Comparison of ENCODE assay signal across 29 cellular contexts in genomic region chr3:47294392-47294791, GRCh38. TPM values are rescaled to one million over a fixed set of nuclear protein-coding genes. Genes with fewer than 3 reads are reported as not detected.
DNase-seq lines count a peak whose midpoint lies in the region; ATAC-seq, FAIRE-seq and TF ChIP-seq lines count a peak whose summit lies in the region.
"Had no signal": no experiment of that assay in that cellular context is flagged by ENCODE, and none has a peak within 500 bp of the region (broad histone marks: within the 10 kb centered on the region; RNA-seq: fewer than 3 reads in every experiment).

No MANE protein-coding gene starts in this region.

- H3K36me3 Mint-ChIP-seq in activated CD8-positive, alpha-beta memory T cell treated with anti-CD3 and anti-CD28 coated beads, Interleukin-2, amount 10 ng/mL, durations not matched to agents 7 days and 5 days = peaks cover 11% of the 10 kb centered on the region
- H3K36me3 Mint-ChIP-seq in stimulated activated naive B cell treated with anti-CD40 and anti-IgM and Interleukin-4, amounts not matched to agents 10 μg/mL and 1 μg/mL and 100 μg/mL, for 72 hours = peaks cover 16 to 59% of the 10 kb centered on the region in 2 donors

- WGBS in K562 (ENCODE audit: insufficient coverage, low coverage, missing lambda C conversion rate) = 32% methylated on average over 3 of the region's 3 CpGs

- TF ChIP-seq CTCF in K562 (IDR thresholded peaks at IDR 0.05 in 2 of 3, conservative IDR thresholded peaks at IDR 0.05 in 1 of 3; ENCODE audit: insufficient read depth in 2 of 3, low read depth in 1 of 3, low read length in 3 of 3) = no peak

- peaks cover 62% of the 10 kb centered on the region for H3K36me3 ChIP-seq in K562 (ENCODE audit: control insufficient read depth, insufficient read depth, low read length)

- CTCF ChIA-PET in activated CD8-positive, alpha-beta memory T cell treated with anti-CD3 and anti-CD28 coated beads, Interleukin-2, amount 10 ng/mL, durations not matched to agents 7 days and 5 days (lab: Charles Lee) = interaction anchor here (0.8 kb wide), 1 partner anchor 13 kb away, joined by 3 read pairs; no protein-coding TSS in a partner anchor
- CTCF ChIA-PET in K562 (lab: Yijun Ruan, JAX; ENCODE audit: low intra/inter-chr PET ratio) = no interaction called here

- no peaks in the 10 kb centered on the region for H4K20me1 ChIP-seq in K562 (replicated peaks; ENCODE audit: control insufficient read depth, insufficient read depth, low read length)

- H3K9ac ChIP-seq in K562 (ENCODE audit: insufficient read depth in 1 of 2, low read depth in 2 of 2, low read length in 2 of 2) = peak overlapping the region; percentile 3 to 15; a peak in 2 of 4 replicates
- H3K9ac ChIP-seq: KMS-11 had no signal

- H3K4me2 ChIP-seq in K562 (ENCODE audit: insufficient read depth, low read length) = peak overlapping the region; percentile 19; the same call in 1 of the 2 replicates
- H3K4me2 ChIP-seq: KMS-11 had no signal

- POLR2A ChIA-PET in K562 (lab: Yijun Ruan, JAX) = interaction anchor here (1.0 to 5.6 kb wide), 10 partner anchors 8 to 130 kb away, joined by 3 to 42 read pairs (median 5); partner anchors contain the start of gene SETD2

- no peak for TF ChIP-seq EP300 in K562 (IDR thresholded peaks at IDR 0.05; ENCODE audit: low read length)

- intact Hi-C loops in K562 (cut with micrococcal nuclease) = no loop called here

- H3K9me3 ChIP-seq in K562 (replicated peaks; ENCODE audit: control insufficient read depth, insufficient read depth, low read depth, low read length) = no peaks in the 10 kb centered on the region
- H3K9me3 ChIP-seq: BLaER1 treated with 17β-estradiol and CSF1 and Interleukin-3, amounts not matched to agents 10 nM and 100 nM had no signal

- H3K9me1 ChIP-seq in K562 (ENCODE audit: control insufficient read depth, insufficient read depth, low read length) = no peaks in the 10 kb centered on the region

- H3K4me3 Mint-ChIP-seq in activated CD8-positive, alpha-beta memory T cell treated with anti-CD3 and anti-CD28 coated beads, Interleukin-2, amount 10 ng/mL, durations not matched to agents 7 days and 5 days = no peak overlapping the region
- H3K4me3 Mint-ChIP-seq in stimulated activated naive B cell treated with anti-CD40 and anti-IgM and Interleukin-4, amounts not matched to agents 10 μg/mL and 1 μg/mL and 100 μg/mL, for 72 hours = no peak overlapping the region
- H3K4me3 Mint-ChIP-seq: CD8-positive, alpha-beta T cell; T-cell had no signal

- peaks cover 26% of the 10 kb centered on the region for H3K4me1 Mint-ChIP-seq in activated CD8-positive, alpha-beta memory T cell treated with anti-CD3 and anti-CD28 coated beads, Interleukin-2, amount 10 ng/mL, durations not matched to agents 7 days and 5 days
- H3K4me1 Mint-ChIP-seq in stimulated activated naive B cell treated with anti-CD40 and anti-IgM and Interleukin-4, amounts not matched to agents 10 μg/mL and 1 μg/mL and 100 μg/mL, for 72 hours = peaks cover 50 to 85% of the 10 kb centered on the region in 2 donors

- H3K27me3 ChIP-seq in K562 (ENCODE audit: control insufficient read depth in 2 of 2, insufficient read depth in 2 of 2, low read length in 2 of 2) = no peaks in the 10 kb centered on the region
- H3K27me3 ChIP-seq: BLaER1 treated with 17β-estradiol and CSF1 and Interleukin-3, amounts not matched to agents 10 nM and 100 nM had no signal

- H3K4me3 ChIP-seq in K562 = no peak overlapping the region
- H3K4me3 ChIP-seq: BLaER1 treated with 17β-estradiol and CSF1 and Interleukin-3, amounts not matched to agents 10 nM and 100 nM had no signal

- FAIRE-seq in K562 (lab: Jason Lieb, UNC) = no peak
- FAIRE-seq: GM12891 had no signal

- no peak for TF ChIP-seq POLR2A in K562 (conservative IDR thresholded peaks at IDR 0.05)

- H3K9me3 Mint-ChIP-seq in activated CD8-positive, alpha-beta memory T cell treated with anti-CD3 and anti-CD28 coated beads, Interleukin-2, amount 10 ng/mL, durations not matched to agents 7 days and 5 days (ENCODE audit: low read depth) = no peaks in the 10 kb centered on the region
- H3K9me3 Mint-ChIP-seq in stimulated activated naive B cell treated with anti-CD40 and anti-IgM and Interleukin-4, amounts not matched to agents 10 μg/mL and 1 μg/mL and 100 μg/mL, for 72 hours = no peaks in the 10 kb centered on the region
- H3K9me3 Mint-ChIP-seq: CD8-positive, alpha-beta T cell; T-cell had no signal

- H3K27me3 Mint-ChIP-seq in activated CD8-positive, alpha-beta memory T cell treated with anti-CD3 and anti-CD28 coated beads, Interleukin-2, amount 10 ng/mL, durations not matched to agents 7 days and 5 days = no peaks in the 10 kb centered on the region
- no peaks in the 10 kb centered on the region for H3K27me3 Mint-ChIP-seq in stimulated activated naive B cell treated with anti-CD40 and anti-IgM and Interleukin-4, amounts not matched to agents 10 μg/mL and 1 μg/mL and 100 μg/mL, for 72 hours
- H3K27me3 Mint-ChIP-seq: T-cell had no signal

- peak; percentile 22 for DNase-seq in activated CD8-positive, alpha-beta memory T cell treated with anti-CD3 and anti-CD28 coated beads, Interleukin-2, amount 50 U/mL, for 48 hours
- DNase-seq in activated CD8-positive, alpha-beta memory T cell treated with anti-CD3 and anti-CD28 coated beads, Interleukin-2, amount 10 ng/mL, durations not matched to agents 7 days and 5 days = no peak
- peak; percentile 18 for DNase-seq in OCI-M1 (lab: John Stamatoyannopoulos, UW)
- DNase-seq in K562 (ENCODE audit: extremely low read depth in 1 of 4, low spot score in 3 of 4) = no peak
- DNase-seq in stimulated activated naive B cell treated with anti-CD40 and anti-IgM and Interleukin-4, amounts not matched to agents 10 μg/mL and 1 μg/mL and 100 μg/mL, for 72 hours = no peak
- no peak for DNase-seq in GM19238 (ENCODE audit: insufficient read length, low spot score)
- DNase-seq: CD8-positive, alpha-beta T cell; DMS 273 treated with DMSO at 0.1 percent for 48 hours; DMS79; EL; GDM1; H7; IMR-90; MV-4-11; NCI-H1105 treated with DMSO at 0.1 percent for 48 hours; NCI-H146; NCI-H1930; NCI-H2107; NCI-H446; NCI-H526 treated with DMSO at 0.1 percent for 48 hours; SHP77; T-cell had no signal

- H3K27ac Mint-ChIP-seq in activated CD8-positive, alpha-beta memory T cell treated with anti-CD3 and anti-CD28 coated beads, Interleukin-2, amount 10 ng/mL, durations not matched to agents 7 days and 5 days = no peak overlapping the region
- H3K27ac Mint-ChIP-seq in stimulated activated naive B cell treated with anti-CD40 and anti-IgM and Interleukin-4, amounts not matched to agents 10 μg/mL and 1 μg/mL and 100 μg/mL, for 72 hours = peak overlapping the region; percentile 52
- H3K27ac Mint-ChIP-seq: CD8-positive, alpha-beta T cell had no signal

- no peak overlapping the region; the same call in 2 of the 3 replicates for H3K27ac ChIP-seq in K562 (ENCODE audit: extremely low read depth, low read depth, low read length)
- H3K27ac ChIP-seq: BLaER1 treated with 17β-estradiol and CSF1 and Interleukin-3, amounts not matched to agents 10 nM and 100 nM; KMS-11; RWPE1 had no signal

- H2AFZ ChIP-seq in K562 (ENCODE audit: low read depth, low read length) = no peak overlapping the region

- in situ Hi-C loops in K562 (cut with MboI) = no loop called here

- no peak for ATAC-seq in activated CD8-positive, alpha-beta memory T cell treated with anti-CD3 and anti-CD28 coated beads, Interleukin-2, amount 10 ng/mL, durations not matched to agents 7 days and 5 days
- ATAC-seq in K562 = peak; percentile 40
- no peak for ATAC-seq in stimulated activated naive B cell treated with anti-CD40 and anti-IgM and Interleukin-4, amounts not matched to agents 10 μg/mL and 1 μg/mL and 100 μg/mL, for 72 hours (replicated peaks)
- ATAC-seq in GM21515 (IDR thresholded peaks at IDR 0.05; ENCODE audit: unreplicated experiment) = no peak
- no peak for ATAC-seq in HG03439 (IDR thresholded peaks at IDR 0.05; ENCODE audit: unreplicated experiment)
- ATAC-seq: CD8-positive, alpha-beta T cell; Panc1; T-cell had no signal

- H3K4me1 ChIP-seq in K562 (replicated peaks in 1 of 2; ENCODE audit: control insufficient read depth in 2 of 2, insufficient read depth in 2 of 2, low read length in 2 of 2) = peaks cover 4 to 45% of the 10 kb centered on the region in 2 experiments; a peak in 4 of 5 replicates

- BruUV-seq in K562 (replicated peaks; lab: Mats Ljungman, UMichigan) = no TSS peak

- H3K79me2 ChIP-seq in K562 (ENCODE audit: control insufficient read depth, insufficient read depth, low read length) = peaks cover 92% of the 10 kb centered on the region

- no peak for TF ChIP-seq RAD21 in K562 (CRISPR knock-in tag; conservative IDR thresholded peaks at IDR 0.05 in 1 of 2, IDR thresholded peaks at IDR 0.05 in 1 of 2)

RNA-seq across cellular contexts. Expression of gene KLHL18, which starts 11.6 kb away (rescaled TPM):
- 10 to 100 TPM; 25.1 to 33.5 TPM for total RNA-seq in activated CD8-positive, alpha-beta memory T cell treated with anti-CD3 and anti-CD28 coated beads, Interleukin-2, amount 10 ng/mL, durations not matched to agents 7 days and 5 days
- total RNA-seq in K562 (2011; cell fraction: chromatin; rRNA removed; ENCODE audit: low replicate concordance) = 54.7 and 60.1 TPM in 2 replicates
- 43.5 and 49.7 TPM in 2 replicates for total RNA-seq in K562 (2011; cell fraction: nucleolus; rRNA removed)
- total RNA-seq in K562 (2011; cell fraction: nucleoplasm; rRNA removed) = 55.2 and 67.2 TPM in 2 replicates
- total RNA-seq in K562 (2014; rRNA removed) (26.7 and 34.9 TPM in 2 replicates), K562 (2014; rRNA removed; fragmentation: Illumina TruSeq; extraction: Trizol) (30.5 and 30.8 TPM in 2 replicates), K562 (2015; rRNA removed; fragmentation: Illumina TruSeq; extraction: Trizol) (33.5 and 34.9 TPM in 2 replicates), K562 (2021) (70.8 and 79.5 TPM in 2 replicates)
- polyA plus RNA-seq in K562 (2011; rRNA removed) (67.4 and 73.7 TPM in 2 replicates), K562 (2014; fragmentation: Illumina TruSeq; extraction: Trizol) (48.7 and 52.9 TPM in 2 replicates), K562 (2014; fragmentation: Nextera tagmentation; extraction: Ambion mirVana) (10 to 100 TPM; 81.5 to 97.5 TPM), K562 (2014; rRNA removed) (40.4 and 43.6 TPM in 2 replicates)
- 80.1 and 102 TPM in 2 replicates for polyA plus RNA-seq in K562 (2011; cell fraction: cytosol; rRNA removed)
- polyA plus RNA-seq in K562 (2011; cell fraction: nucleus; rRNA removed) = 39.7 and 55.6 TPM in 2 replicates
- 27.1 and 110 TPM in 2 replicates for polyA plus RNA-seq in K562 (2012)
- 38.9 and 57.3 TPM in 2 replicates for polyA minus RNA-seq in K562 (2011; rRNA and poly(A)+ RNA removed)
- 18.8 and 37.2 TPM in 2 replicates for polyA minus RNA-seq in K562 (2011; cell fraction: cytosol; rRNA and poly(A)+ RNA removed)
- 24.2 and 31.7 TPM in 2 replicates for polyA minus RNA-seq in K562 (2011; cell fraction: nucleus; rRNA and poly(A)+ RNA removed)

RNA-seq across cellular contexts. Expression of gene KIF9, which starts 11.8 kb away (rescaled TPM):
- 1 to 10 TPM; 3.7 to 5.8 TPM for total RNA-seq in activated CD8-positive, alpha-beta memory T cell treated with anti-CD3 and anti-CD28 coated beads, Interleukin-2, amount 10 ng/mL, durations not matched to agents 7 days and 5 days
- 13.2 and 14.9 TPM in 2 replicates for total RNA-seq in K562 (2011; cell fraction: chromatin; rRNA removed; ENCODE audit: low replicate concordance)
- total RNA-seq in K562 (2011; cell fraction: nucleolus; rRNA removed) = 8.4 and 13.3 TPM in 2 replicates
- total RNA-seq in K562 (2011; cell fraction: nucleoplasm; rRNA removed) = 7.8 and 11.1 TPM in 2 replicates
- total RNA-seq in K562 (2014; rRNA removed) (24.4 and 31.7 TPM in 2 replicates), K562 (2014; rRNA removed; fragmentation: Illumina TruSeq; extraction: Trizol) (25.0 and 26.9 TPM in 2 replicates), K562 (2015; rRNA removed; fragmentation: Illumina TruSeq; extraction: Trizol) (21.4 and 21.5 TPM in 2 replicates), K562 (2021) (20.4 and 26.3 TPM in 2 replicates)
- polyA plus RNA-seq in K562 (2011; rRNA removed) (11.7 and 19.5 TPM in 2 replicates), K562 (2014; fragmentation: Illumina TruSeq; extraction: Trizol) (16.9 and 19.5 TPM in 2 replicates), K562 (2014; fragmentation: Nextera tagmentation; extraction: Ambion mirVana) (10 to 100 TPM; 52.1 to 56.9 TPM), K562 (2014; rRNA removed) (29.1 and 33.8 TPM in 2 replicates)
- polyA plus RNA-seq in K562 (2011; cell fraction: cytosol; rRNA removed) = 10.2 and 12.0 TPM in 2 replicates
- 9.9 and 12.5 TPM in 2 replicates for polyA plus RNA-seq in K562 (2011; cell fraction: nucleus; rRNA removed)
- 22.9 and 34.6 TPM in 2 replicates for polyA plus RNA-seq in K562 (2012)
- 8.8 and 10.7 TPM in 2 replicates for polyA minus RNA-seq in K562 (2011; rRNA and poly(A)+ RNA removed)
- polyA minus RNA-seq in K562 (2011; cell fraction: cytosol; rRNA and poly(A)+ RNA removed) = 5.1 and 6.4 TPM in 2 replicates
- polyA minus RNA-seq in K562 (2011; cell fraction: nucleus; rRNA and poly(A)+ RNA removed) = 4.2 and 5.3 TPM in 2 replicates

Comparison
In these comparisons a context has a peak if more than half of its experiments do, and no peak if none do; other contexts are left out.
1. DNase-seq: peak in activated CD8-positive, alpha-beta memory T cell treated with anti-CD3 and anti-CD28 coated beads, Interleukin-2, amount 50 U/mL, for 48 hours (single experiment) and OCI-M1 (single experiment); none in activated CD8-positive, alpha-beta memory T cell treated with anti-CD3 and anti-CD28 coated beads, Interleukin-2, amount 10 ng/mL, durations not matched to agents 7 days and 5 days (single experiment), K562 (0 of 4), stimulated activated naive B cell treated with anti-CD40 and anti-IgM and Interleukin-4, amounts not matched to agents 10 μg/mL and 1 μg/mL and 100 μg/mL, for 72 hours (single experiment) and GM19238 (single experiment).